Comparison of ENCODE assay signal across 17 cellular contexts in the genomic region with DNA sequence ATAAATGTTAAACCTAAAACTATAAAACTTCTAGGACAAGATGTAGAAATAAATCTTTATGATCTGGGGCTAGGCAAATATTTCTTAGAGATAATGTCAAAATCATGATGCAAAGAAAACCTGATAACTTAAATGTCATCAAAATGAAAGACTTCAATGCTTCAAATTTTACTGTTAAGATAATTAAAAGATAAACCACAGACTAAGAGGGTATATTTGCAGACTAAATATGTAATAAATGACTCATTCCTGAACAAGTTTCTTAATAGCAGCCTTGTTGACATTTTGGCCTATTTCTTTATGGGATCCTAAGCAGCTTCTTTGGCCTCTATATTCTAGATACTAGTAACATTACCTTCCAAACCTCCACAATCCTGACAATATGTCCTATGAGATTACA.
DNase-seq lines count a peak whose midpoint lies in the region; ATAC-seq, FAIRE-seq and TF ChIP-seq lines count a peak whose summit lies in the region.
"Had no signal": no experiment of that assay in that cellular context is flagged by ENCODE, and none has a peak within 500 bp of the region (broad histone marks: within the 10 kb centered on the region; RNA-seq: fewer than 3 reads in every experiment).

No MANE protein-coding gene starts in this region.

- no peak overlapping the region for H3K9ac ChIP-seq in Loucy (ENCODE audit: low read depth, low read length, poor library complexity, severe bottlenecking)

- H3F3A ChIP-seq in Loucy (ENCODE audit: low read depth), result no peaks in the 10 kb centered on the region

- no peaks in the 10 kb centered on the region for H3K9me3 ChIP-seq in Loucy (ENCODE audit: insufficient read depth, low read depth, low read length)
- H3K9me3 ChIP-seq: A549 had no signal

- DNase-seq in choroid plexus epithelial cell (ENCODE audit: low read depth) (peak; percentile 47), iris pigment epithelial cell (ENCODE audit: low read depth) (peak; percentile 45), pons (ENCODE audit: low spot score) (no peak)
- DNase-seq in activated CD4-positive, alpha-beta T cell treated with anti-CD3 and anti-CD28 coated beads for 1 hour, result no peak
- no peak for DNase-seq in activated CD4-positive, alpha-beta T cell treated with anti-CD3 and anti-CD28 coated beads, Interleukin-2, amount 50 U/mL, for 1 hour
- DNase-seq: Kasumi-1, NCI-H1092 treated with DMSO at 0.1 percent for 48 hours, NCI-H1436 treated with DMSO at 0.1 percent for 48 hours, NCI-H1930, NCI-H510A, NCI-H748 treated with DMSO at 0.1 percent for 48 hours had no signal

- peak overlapping the region; percentile 2; the same call in 1 of the 2 replicates for H2AFZ ChIP-seq in Loucy (ENCODE audit: low read length)

- H3K27me3 ChIP-seq in Loucy (ENCODE audit: insufficient read depth, low read length, poor library complexity, severe bottlenecking), result no peaks in the 10 kb centered on the region

- H3K4me3 ChIP-seq in Loucy (ENCODE audit: low read length, poor library complexity, severe bottlenecking) (no peak overlapping the region), choroid plexus epithelial cell (ENCODE audit: low read depth, low read length) (no peak overlapping the region)
- H3K4me3 ChIP-seq: A549 had no signal

- H3K4me1 ChIP-seq in Loucy (ENCODE audit: insufficient read depth, low read length, poor library complexity, severe bottlenecking), result no peaks in the 10 kb centered on the region
- H3K4me1 ChIP-seq: A549 had no signal

- no peaks in the 10 kb centered on the region for H4K20me1 ChIP-seq in Loucy (ENCODE audit: insufficient read depth, low read length, poor library complexity, severe bottlenecking)

- no peak for ATAC-seq in HG03521 (IDR thresholded peaks at IDR 0.05; ENCODE audit: unreplicated experiment)
- ATAC-seq: A549 had no signal

- H3K9me2 ChIP-seq in Loucy (replicated peaks; ENCODE audit: low read depth, low read length), result no peaks in the 10 kb centered on the region

- H3K79me2 ChIP-seq in Loucy (ENCODE audit: insufficient read depth, low read length), result no peaks in the 10 kb centered on the region

- H3K4me2 ChIP-seq in Loucy (ENCODE audit: low read depth, low read length, poor library complexity, severe bottlenecking), result no peak overlapping the region
- H3K4me2 ChIP-seq: A549 had no signal

- TF ChIP-seq CTCF in Loucy (conservative IDR thresholded peaks at IDR 0.05; ENCODE audit: low read length) (no peak), choroid plexus epithelial cell (conservative IDR thresholded peaks at IDR 0.05; ENCODE audit: low read depth, low read length) (no peak)

- H3K36me3 ChIP-seq in Loucy (ENCODE audit: insufficient read depth, low read length), result no peaks in the 10 kb centered on the region

- peak; percentile 17 for FAIRE-seq in G401.6 (lab: Jason Lieb, UNC)
- FAIRE-seq: A549, GM12892, GM19239 had no signal

Comparison
In these comparisons a context has a peak if more than half of its experiments do, and no peak if none do; other contexts are left out.
1. DNase-seq: peak in choroid plexus epithelial cell (single experiment) and iris pigment epithelial cell (single experiment); none in pons (single experiment), activated CD4-positive, alpha-beta T cell treated with anti-CD3 and anti-CD28 coated beads for 1 hour (single experiment) and activated CD4-positive, alpha-beta T cell treated with anti-CD3 and anti-CD28 coated beads, Interleukin-2, amount 50 U/mL, for 1 hour (single experiment).